Comparison of ENCODE assay signal across 22 cellular contexts in the genomic region with DNA sequence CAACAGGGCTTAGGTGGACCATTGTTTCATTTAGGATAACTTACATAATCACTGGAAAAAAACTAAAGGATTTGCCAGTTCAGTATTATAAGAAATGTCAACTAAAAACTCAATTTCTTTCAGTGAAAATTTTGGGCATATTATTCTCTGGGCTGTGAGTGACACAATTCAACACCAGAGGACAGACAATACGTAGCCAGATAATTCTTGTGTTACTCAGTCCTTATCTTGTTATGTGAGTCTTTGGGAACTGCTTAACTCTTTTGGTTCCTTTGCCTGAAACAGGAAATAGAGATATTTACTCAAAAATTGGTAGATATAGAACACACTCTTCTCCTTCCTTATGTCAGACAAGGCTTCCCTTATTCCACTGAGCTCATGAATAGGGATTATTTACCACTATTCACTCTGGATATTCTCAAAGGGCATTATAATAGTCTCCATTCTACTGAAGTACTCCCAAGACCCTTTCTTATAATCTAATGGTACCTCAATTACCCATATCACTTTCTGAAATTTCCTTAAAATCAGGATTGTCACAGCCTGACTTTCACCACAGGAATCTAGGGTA. TPM values are rescaled to one million over a fixed set of nuclear protein-coding genes. Genes with fewer than 3 reads are reported as not detected.
"Had no signal": no experiment of that assay in that cellular context is flagged by ENCODE, and none has a peak within 500 bp of the region (broad histone marks: within the 10 kb centered on the region; RNA-seq: fewer than 3 reads in every experiment).

No MANE protein-coding gene starts in this region.

- H3K27ac ChIP-seq: neutrophil, right atrium auricular region, skin epidermis, uterus had no signal

- H3K9me3 ChIP-seq: neutrophil, right atrium auricular region, tibial nerve, uterus had no signal

- DNase-seq: activated CD4-positive, alpha-beta T cell treated with anti-CD3 and anti-CD28 coated beads, Interleukin-2, amount 50 U/mL, for 1 hour; activated naive CD4-positive, alpha-beta T cell; activated naive CD8-positive, alpha-beta T cell treated with anti-CD3 and anti-CD28 coated beads, Interleukin-2, amount 10 ng/mL, durations not matched to agents 7 days and 5 days; aorta; glutamatergic neuron; hypothalamus; left ventricle myocardium superior; mesendoderm; natural killer cell; posterior cingulate gyrus; stimulated activated CD4-positive, alpha-beta T cell treated with anti-CD3 and anti-CD28 coated beads, Interleukin-15, amount 100 ng/mL, for 24 hours; stimulated activated CD4-positive, alpha-beta T cell treated with anti-CD3 and anti-CD28 coated beads, Interleukin-4, amount 100 ng/mL, for 24 hours; stimulated activated naive CD4-positive, alpha-beta T cell treated with Interleukin-2 at 50 U/mL for 16 hours; substantia nigra; uterus had no signal

- H3K4me3 ChIP-seq: right atrium auricular region, skin epidermis, tibial nerve, uterus had no signal

- H3K27me3 ChIP-seq: right atrium auricular region, tibial nerve, uterus had no signal

- H3K36me3 ChIP-seq: neutrophil, right atrium auricular region, tibial nerve, uterus had no signal

RNA-seq across cellular contexts. Expression of a gene that starts 4.9 kb away (rescaled TPM):
- total RNA-seq: activated CD8-positive, alpha-beta memory T cell treated with anti-CD3 and anti-CD28 coated beads for 36 hours; activated naive CD8-positive, alpha-beta T cell treated with anti-CD3 and anti-CD28 coated beads, Interleukin-2, amount 10 ng/mL, durations not matched to agents 7 days and 5 days; activated T-helper 1 cell treated with anti-CD3 and anti-CD28 coated beads, Interleukin-12 subunit alpha, Interleukin-12 subunit beta, Interleukin-2, Interleukin-4 antibody, amounts not matched to agents 30 ng/mL and 10 ng/mL and 1 ng/mL, durations not matched to agents 14 hours and 24 hours and 36 hours; natural killer cell; T-helper 2 cell treated with Interferon-gamma antibody and Interleukin-4, amounts not matched to agents 100 ng/mL and 5 ng/mL, for 36 hours had no signal
